ENCODE assay signal across 17 cellular contexts in the genomic region with DNA sequence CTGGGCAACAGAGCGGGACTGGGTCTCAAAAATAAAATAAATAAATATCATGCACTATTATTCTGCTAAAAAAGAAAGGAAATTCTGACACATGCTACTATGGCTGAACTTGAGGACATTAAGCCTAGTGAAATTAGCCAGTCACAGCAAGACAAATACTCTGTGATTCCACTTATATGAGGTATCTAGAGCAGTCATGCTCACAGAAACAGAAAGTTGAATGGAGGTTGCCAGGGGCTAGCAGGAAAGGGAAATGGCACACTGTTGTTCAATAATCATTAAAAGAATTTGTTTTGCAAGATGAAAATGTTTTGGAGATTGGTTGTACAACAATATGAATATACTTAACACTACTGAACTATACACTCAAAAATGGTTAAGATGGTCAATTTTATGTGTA.
DNase-seq lines count a peak whose midpoint lies in the region; ATAC-seq and FAIRE-seq lines count a peak whose summit lies in the region.
"Had no signal": no experiment of that assay in that cellular context is flagged by ENCODE, and none has a peak within 500 bp of the region (broad histone marks: within the 10 kb centered on the region; RNA-seq: fewer than 3 reads in every experiment).

No MANE protein-coding gene starts in this region.

- H3K4me1 ChIP-seq in small intestine (ENCODE audit: control insufficient read depth in 2 of 2, insufficient read depth in 1 of 2, low read depth in 1 of 2, low read length in 1 of 2) = peaks cover 0 to 3% of the 10 kb centered on the region in 2 donors
- H3K4me1 ChIP-seq: lower lobe of right lung, right atrium auricular region, SJCRH30 had no signal

- FAIRE-seq in islet of Langerhans (lab: Jason Lieb, UNC) = peak; percentile 45
- FAIRE-seq in small intestine (lab: Jason Lieb, UNC) = no peak

- intact Hi-C loops in head of caudate nucleus (cut with DNase I) = loop anchor here (10.0 kb wide), 1 partner anchor 213 kb away; no protein-coding TSS in a partner anchor

- ATAC-seq in GM18873 (IDR thresholded peaks at IDR 0.05; ENCODE audit: low FRiP score, unreplicated experiment) (peak; percentile 70), GM21737 (IDR thresholded peaks at IDR 0.05; ENCODE audit: unreplicated experiment) (peak; percentile 64), HG03342 (IDR thresholded peaks at IDR 0.05; ENCODE audit: unreplicated experiment) (peak; percentile 50), HG03025 (IDR thresholded peaks at IDR 0.05; ENCODE audit: low FRiP score, unreplicated experiment) (no peak)
- ATAC-seq: activated CD8-positive, alpha-beta T cell treated with anti-CD3 and anti-CD28 coated beads for 36 hours; lower lobe of right lung; natural killer cell treated with Interleukin-12 subunit alpha and Interleukin-12 subunit beta and Interleukin-15 and Interleukin-18, amount 100 ng/mL, for 72 hours; stimulated activated naive B cell treated with anti-CD40 and anti-IgM and Interleukin-4, amounts not matched to agents 10 μg/mL and 1 μg/mL and 100 μg/mL, for 72 hours had no signal

- WGBS in small intestine, 3 donors = 94 to 100% (median 96%) methylated on average over 1 of the region's 1 CpG

- H3K36me3 ChIP-seq in small intestine (ENCODE audit: control insufficient read depth in 2 of 2, insufficient read depth in 2 of 2, low read length in 2 of 2) = peaks cover 0 to 3% of the 10 kb centered on the region in 2 donors
- H3K36me3 ChIP-seq: BLaER1 treated with 17β-estradiol and CSF1 and Interleukin-3, amounts not matched to agents 10 nM and 100 nM had no signal

- H3K27ac ChIP-seq in small intestine (ENCODE audit: low read depth in 1 of 2, low read length in 1 of 2) = no peak overlapping the region
- H3K27ac ChIP-seq: BLaER1 treated with 17β-estradiol and CSF1 and Interleukin-3, amounts not matched to agents 10 nM and 100 nM; lower lobe of right lung; right atrium auricular region; SJCRH30 had no signal

- H3K9me3 ChIP-seq in small intestine (ENCODE audit: control insufficient read depth, low read depth) = no peaks in the 10 kb centered on the region
- H3K9me3 ChIP-seq: lower lobe of right lung, right atrium auricular region, SJCRH30 had no signal

- no peaks in the 10 kb centered on the region for H3K27me3 ChIP-seq in small intestine (ENCODE audit: control insufficient read depth in 2 of 2, insufficient read depth in 2 of 2, low read length in 2 of 2)
- H3K27me3 ChIP-seq: BLaER1 treated with 17β-estradiol and CSF1 and Interleukin-3, amounts not matched to agents 10 nM and 100 nM; right atrium auricular region; SJCRH30 had no signal

- no peak overlapping the region for H3K4me3 ChIP-seq in small intestine (ENCODE audit: low read depth in 1 of 2, low read length in 2 of 2)
- H3K4me3 ChIP-seq: BLaER1 treated with 17β-estradiol and CSF1 and Interleukin-3, amounts not matched to agents 10 nM and 100 nM; lower lobe of right lung; right atrium auricular region; SJCRH30 had no signal

- DNase-seq in small intestine (no peak), head of caudate nucleus (no peak)
- DNase-seq: activated CD8-positive, alpha-beta T cell treated with anti-CD3 and anti-CD28 coated beads for 36 hours; activated naive CD4-positive, alpha-beta T cell; DMS79; lower lobe of right lung; NCI-H1048; SJCRH30; stimulated activated naive B cell treated with anti-CD40 and anti-IgM and Interleukin-4, amounts not matched to agents 10 μg/mL and 1 μg/mL and 100 μg/mL, for 72 hours had no signal
